Comparison of ENCODE assay signal across 1 cellular context in genomic region chr19:7397687-7398086, GRCh38.
TF ChIP-seq lines count a peak whose summit lies in the region.

No MANE protein-coding gene starts in this region.

TF ChIP-seq in GM23338, 12 proteins besides CTCF, POLR2A, EP300 and RAD21 (continued from another document):
- no peak for TF ChIP-seq ZNF462 (CRISPR knock-in tag; IDR thresholded peaks at IDR 0.05)
